In genomic region chr3:106337116-106337515, GRCh38 we compare ENCODE assay signal across 20 cellular contexts.
DNase-seq lines count a peak whose midpoint lies in the region; ATAC-seq, FAIRE-seq and TF ChIP-seq lines count a peak whose summit lies in the region.
"Had no signal": no experiment of that assay in that cellular context is flagged by ENCODE, and none has a peak within 500 bp of the region (broad histone marks: within the 10 kb centered on the region; RNA-seq: fewer than 3 reads in every experiment).

No MANE protein-coding gene starts in this region.

- peak overlapping the region in 1 of 2 donors; percentile 60 for H3K4me3 Mint-ChIP-seq in stimulated activated naive CD8-positive, alpha-beta T cell treated with anti-CD3 and anti-CD28 coated beads, Interleukin-15, amount 100 ng/mL, for 72 hours
- H3K4me3 Mint-ChIP-seq: dendritic cell treated with granulocyte-macrophage colony-stimulating factor and Interleukin-4, amounts not matched to agents 40 ng/mL and 50 ng/mL, for 4 days had no signal

- no peak for FAIRE-seq in bronchial epithelial cell (lab: Jason Lieb, UNC)

- CTCF ChIA-PET in HEK293T (lab: Yijun Ruan, JAX), result no interaction called here

- ATAC-seq in stimulated activated naive CD8-positive, alpha-beta T cell treated with anti-CD3 and anti-CD28 coated beads, Interleukin-15, Interleukin-2, amounts not matched to agents 100 U/mL and 50 U/mL, for 24 hours, result peak; percentile 28
- no peak for ATAC-seq in stimulated activated naive CD8-positive, alpha-beta T cell treated with anti-CD3 and anti-CD28 coated beads, Interleukin-15, amount 100 ng/mL, for 72 hours
- ATAC-seq in GM21367 (IDR thresholded peaks at IDR 0.05; ENCODE audit: unreplicated experiment), result no peak
- no peak for ATAC-seq in activated CD4-positive, CD25-positive, alpha-beta regulatory T cell treated with anti-CD3 and anti-CD28 coated beads, Interleukin-2, amount 50 U/mL, for 24 hours
- ATAC-seq: sciatic nerve had no signal

- no peak overlapping the region for H3K27ac Mint-ChIP-seq in stimulated activated naive CD8-positive, alpha-beta T cell treated with anti-CD3 and anti-CD28 coated beads, Interleukin-15, amount 100 ng/mL, for 72 hours
- H3K27ac Mint-ChIP-seq: dendritic cell treated with granulocyte-macrophage colony-stimulating factor and Interleukin-4, amounts not matched to agents 40 ng/mL and 50 ng/mL, for 4 days had no signal

- H3K4me1 Mint-ChIP-seq in stimulated activated naive CD8-positive, alpha-beta T cell treated with anti-CD3 and anti-CD28 coated beads, Interleukin-15, amount 100 ng/mL, for 72 hours, result peaks cover 72% of the 10 kb centered on the region

- POLR2A ChIA-PET in HEK293T (lab: Yijun Ruan, JAX), result no interaction called here

- no peak for DNase-seq in stimulated activated naive CD8-positive, alpha-beta T cell treated with anti-CD3 and anti-CD28 coated beads, Interleukin-15, Interleukin-2, amounts not matched to agents 100 U/mL and 50 U/mL, for 24 hours
- no peak for DNase-seq in stimulated activated naive CD8-positive, alpha-beta T cell treated with anti-CD3 and anti-CD28 coated beads, Interleukin-15, amount 100 ng/mL, for 72 hours
- DNase-seq in HT1080 (ENCODE audit: low read depth) (peak; percentile 53), bronchial epithelial cell (ENCODE audit: low read depth) (peak; percentile 12), HEK293T (ENCODE audit: extremely low spot score) (no peak)
- DNase-seq: activated effector memory CD4-positive, alpha-beta T cell treated with anti-CD3 and anti-CD28 coated beads, Interleukin-2, amount 50 U/mL, for 16 hours; DMS 273 treated with DMSO at 0.1 percent for 48 hours; Karpas-422; left ventricle myocardium inferior; NCI-H1417; occipital lobe; stimulated activated CD4-positive, alpha-beta T cell treated with anti-CD3 and anti-CD28 coated beads, Interleukin-4, amount 100 ng/mL, for 4 hours; stimulated activated CD8-positive, alpha-beta memory T cell treated with anti-CD3 and anti-CD28 coated beads, Interleukin-4, amount 100 ng/mL, for 48 hours; thyroid gland had no signal

- no peak for TF ChIP-seq CTCF in bronchial epithelial cell (IDR thresholded peaks at IDR 0.05; ENCODE audit: insufficient read depth, low read length, severe bottlenecking)

- no peaks in the 10 kb centered on the region for H3K36me3 ChIP-seq in bronchial epithelial cell (ENCODE audit: control insufficient read depth, insufficient read depth, low read length)
- H3K36me3 ChIP-seq: BLaER1 treated with 17β-estradiol and CSF1 and Interleukin-3, amounts not matched to agents 10 nM and 100 nM; left ventricle myocardium inferior; thyroid gland had no signal

- H3K9me3 Mint-ChIP-seq in stimulated activated naive CD8-positive, alpha-beta T cell treated with anti-CD3 and anti-CD28 coated beads, Interleukin-15, amount 100 ng/mL, for 72 hours, result peaks cover 0 to 4% of the 10 kb centered on the region in 2 donors
- H3K9me3 Mint-ChIP-seq: dendritic cell treated with granulocyte-macrophage colony-stimulating factor and Interleukin-4, amounts not matched to agents 40 ng/mL and 50 ng/mL, for 4 days had no signal

- H3K27me3 ChIP-seq in bronchial epithelial cell (ENCODE audit: control insufficient read depth, insufficient read depth, low read length), result no peaks in the 10 kb centered on the region
- H3K27me3 ChIP-seq: BLaER1 treated with 17β-estradiol and CSF1 and Interleukin-3, amounts not matched to agents 10 nM and 100 nM; thyroid gland had no signal

- no peaks in the 10 kb centered on the region for H3K27me3 Mint-ChIP-seq in stimulated activated naive CD8-positive, alpha-beta T cell treated with anti-CD3 and anti-CD28 coated beads, Interleukin-15, amount 100 ng/mL, for 72 hours
- H3K27me3 Mint-ChIP-seq: brain; dendritic cell treated with granulocyte-macrophage colony-stimulating factor and Interleukin-4, amounts not matched to agents 40 ng/mL and 50 ng/mL, for 4 days had no signal

- no peak overlapping the region for H3K4me3 ChIP-seq in bronchial epithelial cell (ENCODE audit: low read depth, low read length)
- H3K4me3 ChIP-seq: BLaER1 treated with 17β-estradiol and CSF1 and Interleukin-3, amounts not matched to agents 10 nM and 100 nM; left ventricle myocardium inferior; thyroid gland had no signal

TF ChIP-seq in HEK293T, 16 proteins besides CTCF, POLR2A, EP300 and RAD21:
- TF ChIP-seq ELF4 (IDR thresholded peaks at IDR 0.05), result no peak
- TF ChIP-seq BHLHE40 (IDR thresholded peaks at IDR 0.05; ENCODE audit: borderline replicate concordance), result no peak
- no peak for TF ChIP-seq FOXK2 (IDR thresholded peaks at IDR 0.05)
- TF ChIP-seq FOXA1 (IDR thresholded peaks at IDR 0.05), result no peak
- TF ChIP-seq SUZ12 (IDR thresholded peaks at IDR 0.05), result no peak
- TF ChIP-seq NFRKB (IDR thresholded peaks at IDR 0.05), result no peak
- no peak for TF ChIP-seq CTBP1 (IDR thresholded peaks at IDR 0.05; ENCODE audit: borderline replicate concordance)
- TF ChIP-seq L3MBTL2 (conservative IDR thresholded peaks at IDR 0.05), result no peak
- TF ChIP-seq LEF1 (IDR thresholded peaks at IDR 0.05; ENCODE audit: borderline replicate concordance), result no peak
- no peak for TF ChIP-seq ARNT (IDR thresholded peaks at IDR 0.05)
- no peak for TF ChIP-seq SP1 (IDR thresholded peaks at IDR 0.05)
- TF ChIP-seq PKNOX1 (IDR thresholded peaks at IDR 0.05), result no peak
- TF ChIP-seq HDGF (IDR thresholded peaks at IDR 0.05; ENCODE audit: borderline replicate concordance), result no peak
- no peak for TF ChIP-seq ZNF384 (IDR thresholded peaks at IDR 0.05)
- TF ChIP-seq FOXM1 (IDR thresholded peaks at IDR 0.05; ENCODE audit: borderline replicate concordance), result no peak
- TF ChIP-seq TARDBP (IDR thresholded peaks at IDR 0.05), result no peak

Comparison
In these comparisons a context has a peak if more than half of its experiments do, and no peak if none do; other contexts are left out.
1. DNase-seq: peak in HT1080 (single experiment) and bronchial epithelial cell (single experiment); none in stimulated activated naive CD8-positive, alpha-beta T cell treated with anti-CD3 and anti-CD28 coated beads, Interleukin-15, Interleukin-2, amounts not matched to agents 100 U/mL and 50 U/mL, for 24 hours (single experiment), stimulated activated naive CD8-positive, alpha-beta T cell treated with anti-CD3 and anti-CD28 coated beads, Interleukin-15, amount 100 ng/mL, for 72 hours (0 of 2) and HEK293T (single experiment).